Comparison of ENCODE assay signal across 8 cellular contexts in the genomic region with DNA sequence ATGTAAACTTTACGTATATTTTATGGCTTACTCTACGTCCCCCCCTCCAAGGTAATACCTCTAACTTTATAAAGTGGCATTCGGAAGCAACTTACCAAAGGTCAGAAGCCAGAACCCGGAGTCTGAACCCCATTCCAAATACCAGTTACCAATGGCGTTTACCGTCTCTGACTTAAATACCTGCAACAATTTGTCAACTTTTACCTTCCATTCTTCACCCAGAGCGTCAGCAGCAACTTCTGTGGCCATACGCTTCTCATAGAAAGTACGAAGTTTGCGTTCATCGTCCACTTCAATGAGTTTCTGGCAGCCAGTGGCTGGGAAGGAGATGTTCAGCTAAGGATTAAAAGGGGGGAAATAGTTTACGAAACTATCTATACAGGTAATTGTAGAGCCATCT. TPM values are rescaled to one million over a fixed set of nuclear protein-coding genes. Genes with fewer than 3 reads are reported as not detected.
DNase-seq lines count a peak whose midpoint lies in the region; ATAC-seq and TF ChIP-seq lines count a peak whose summit lies in the region.

No MANE protein-coding gene starts in this region.

- peaks cover 63% of the 10 kb centered on the region for H3K36me3 Mint-ChIP-seq in Caco-2 (ENCODE audit: insufficient read depth, unreplicated experiment)

- peaks cover 21% of the 10 kb centered on the region for H3F3A ChIP-seq in PC-3 (ENCODE audit: low read length, unreplicated experiment)

- peak overlapping the region; percentile 50 for H3K27ac ChIP-seq in PC-3 (ENCODE audit: low read length)

- DNase-seq in Caco-2, result no peak
- DNase-seq in PC-3, result no peak
- no peak for DNase-seq in NCI-H128 (lab: John Stamatoyannopoulos, UW; ENCODE audit: unreplicated experiment)
- DNase-seq in stimulated activated CD4-positive, alpha-beta T cell treated with anti-CD3 and anti-CD28 coated beads, Interleukin-15, amount 100 ng/mL, for 24 hours, result no peak
- no peak for DNase-seq in MV-4-11 (lab: John Stamatoyannopoulos, UW)

- ATAC-seq in PC-3 (no peak), HG03442 (IDR thresholded peaks at IDR 0.05; ENCODE audit: unreplicated experiment) (no peak)

- BruUV-seq in Caco-2 (replicated peaks; lab: Mats Ljungman, UMichigan) (no TSS peak), PC-3 (replicated peaks; lab: Mats Ljungman, UMichigan) (no TSS peak)

- no peaks in the 10 kb centered on the region for H3K9me2 ChIP-seq in PC-3 (replicated peaks; ENCODE audit: low read length)

- H3K4me3 Mint-ChIP-seq in Caco-2 (ENCODE audit: unreplicated experiment), result peak overlapping the region; percentile 82

- H3K4me3 ChIP-seq in Caco-2 (ENCODE audit: low read depth, low read length) (peak overlapping the region; percentile 71), PC-3 (ENCODE audit: low read length) (peak overlapping the region; percentile 94), endocrine pancreas (ENCODE audit: control insufficient read depth, insufficient read depth, low read length) (peak overlapping the region; percentile 96), neuron (ENCODE audit: low read length) (peak overlapping the region; percentile 77)

- POLR2A ChIA-PET in Caco-2 (lab: Charles Lee) (interaction anchor here (1.5 kb wide), 1 partner anchor 330 kb away, joined by 4 read pairs; no protein-coding TSS in a partner anchor), PC-3 (lab: Charles Lee; ENCODE audit: unreplicated experiment) (no interaction called here)

- H3K4me2 ChIP-seq in PC-3 (ENCODE audit: low read length), result peak overlapping the region; percentile 90

- no peaks in the 10 kb centered on the region for H3K27me3 Mint-ChIP-seq in Caco-2 (ENCODE audit: insufficient read depth, unreplicated experiment)

- no peaks in the 10 kb centered on the region for H3K9me3 Mint-ChIP-seq in Caco-2 (ENCODE audit: unreplicated experiment)

- H3K9me3 ChIP-seq in Caco-2, result no peaks in the 10 kb centered on the region
- no peaks in the 10 kb centered on the region for H3K9me3 ChIP-seq in PC-3 (ENCODE audit: low read length)
- H3K9me3 ChIP-seq in endocrine pancreas (ENCODE audit: control insufficient read depth, low read length), result no peaks in the 10 kb centered on the region
- no peaks in the 10 kb centered on the region for H3K9me3 ChIP-seq in neuron (ENCODE audit: low read length)

- peak overlapping the region; percentile 94 for H3K27ac Mint-ChIP-seq in Caco-2 (ENCODE audit: unreplicated experiment)

- H3K79me2 ChIP-seq in PC-3 (ENCODE audit: low read length), result peaks cover 42% of the 10 kb centered on the region

- CTCF ChIA-PET in Caco-2 (lab: Charles Lee), result no interaction called here
- CTCF ChIA-PET in PC-3 (lab: Charles Lee), result no interaction called here

- H3K36me3 ChIP-seq in Caco-2 (ENCODE audit: control insufficient read depth, insufficient read depth, low read length) (peaks cover 1% of the 10 kb centered on the region; the same call in 1 of the 2 replicates), PC-3 (ENCODE audit: low read depth, low read length) (peaks cover 52% of the 10 kb centered on the region), endocrine pancreas (ENCODE audit: control insufficient read depth, insufficient read depth, low read length) (no peaks in the 10 kb centered on the region), neuron (ENCODE audit: insufficient read depth, low read length) (peaks cover 50% of the 10 kb centered on the region)

- intact Hi-C loops in Caco-2 (cut with micrococcal nuclease; ENCODE audit: unreplicated experiment), result loop anchor here (10.0 kb wide), 1 partner anchor 334 kb away; the partner anchor contains the start of gene RRAGA
- intact Hi-C loops in PC-3 (cut with micrococcal nuclease), result no loop called here

- TF ChIP-seq CTCF in Caco-2 (IDR thresholded peaks at IDR 0.05; ENCODE audit: insufficient read depth in 1 of 2, low read depth in 1 of 2, low read length in 1 of 2, severe bottlenecking in 1 of 2, unreplicated experiment in 1 of 2) (no peak), PC-3 (conservative IDR thresholded peaks at IDR 0.05; ENCODE audit: low read depth, low read length) (no peak)

- H3K4me1 Mint-ChIP-seq in Caco-2 (ENCODE audit: low read depth, unreplicated experiment), result peaks cover 23% of the 10 kb centered on the region

- H2AFZ ChIP-seq in PC-3 (ENCODE audit: low read length) (no peak overlapping the region), neuron (ENCODE audit: low read depth, low read length) (no peak overlapping the region)

- H4K20me1 ChIP-seq in PC-3 (ENCODE audit: low read length), result peaks cover 39% of the 10 kb centered on the region

- peak overlapping the region; percentile 98 for H3K9ac ChIP-seq in PC-3 (ENCODE audit: low read length)
- peak overlapping the region; percentile 78 for H3K9ac ChIP-seq in endocrine pancreas (ENCODE audit: control insufficient read depth, insufficient read depth, low read length)

- H3K4me1 ChIP-seq in Caco-2 (peaks cover 15% of the 10 kb centered on the region), PC-3 (ENCODE audit: insufficient read depth, low read length) (0 out of 2 replicates have a peak, but pooled peaks cover 21% of the 10 kb centered on the region), endocrine pancreas (ENCODE audit: control insufficient read depth, insufficient read depth, low read length) (peaks cover 22% of the 10 kb centered on the region), neuron (ENCODE audit: insufficient read depth, low read length) (peaks cover 25% of the 10 kb centered on the region)

- no peaks in the 10 kb centered on the region for H3K27me3 ChIP-seq in Caco-2 (replicated peaks; ENCODE audit: control insufficient read depth, insufficient read depth, low read length)
- H3K27me3 ChIP-seq in PC-3 (ENCODE audit: low read length), result no peaks in the 10 kb centered on the region
- H3K27me3 ChIP-seq in endocrine pancreas (ENCODE audit: control insufficient read depth, insufficient read depth, low read length), result no peaks in the 10 kb centered on the region
- H3K27me3 ChIP-seq in neuron (ENCODE audit: insufficient read depth, low read length), result no peaks in the 10 kb centered on the region

RNA-seq across cellular contexts. Expression of gene RPS6, which starts 0.8 kb away (rescaled TPM):
- total RNA-seq in Caco-2 (2022) (1,720 and 1,761 TPM in 2 replicates), PC-3 (2014; rRNA removed) (908 and 1,159 TPM in 2 replicates)

RNA-seq across cellular contexts. Expression of gene ACER2, which starts 29.5 kb away (rescaled TPM):
- total RNA-seq in Caco-2 (2022) (2.4 and 2.5 TPM in 2 replicates), PC-3 (2014; rRNA removed) (2.4 and 4.4 TPM in 2 replicates)
